In the genomic region with DNA sequence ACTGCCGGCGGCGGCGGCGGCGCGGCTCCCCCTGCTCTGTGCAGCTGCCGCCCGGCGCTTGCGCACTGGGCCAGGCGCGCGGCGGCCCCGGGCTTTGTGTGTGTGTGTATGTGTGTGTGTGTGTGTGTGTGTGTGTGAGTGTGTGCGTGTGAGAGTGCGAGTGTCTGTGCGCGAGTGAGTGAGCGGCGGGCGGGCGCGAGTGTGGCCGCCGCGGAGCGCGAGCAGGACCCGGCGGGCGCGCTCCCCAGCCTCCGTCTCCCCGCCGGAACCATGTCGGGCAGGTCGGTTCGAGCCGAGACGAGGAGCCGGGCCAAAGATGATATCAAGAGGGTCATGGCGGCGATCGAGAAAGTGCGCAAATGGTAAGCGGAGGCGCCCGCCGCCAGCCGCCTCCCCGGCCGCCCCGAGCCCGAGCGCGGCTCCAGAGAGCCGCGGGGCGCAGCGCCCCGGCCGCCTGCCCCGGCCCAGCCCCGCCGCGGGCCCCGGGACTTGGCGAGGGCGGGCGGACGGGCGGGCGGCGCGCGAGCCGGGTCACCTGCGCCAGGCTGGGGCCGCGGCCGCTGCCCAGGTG, we compare ENCODE assay signal across 8 cellular contexts. TPM values are rescaled to one million over a fixed set of nuclear protein-coding genes. Genes with fewer than 3 reads are reported as not detected.
DNase-seq lines count a peak whose midpoint lies in the region; ATAC-seq and TF ChIP-seq lines count a peak whose summit lies in the region.

A gene (plus strand): TSS at position 63 of the 571 bp plus-strand sequence. CDS start 208 bp downstream, at position 271.

- ATAC-seq in left cardiac atrium (peak; percentile 76 to 77), HG03469 (IDR thresholded peaks at IDR 0.05; ENCODE audit: unreplicated experiment) (no peak)

- H3K79me2 ChIP-seq in KMS-11 (ENCODE audit: insufficient read depth, low read depth) = no peaks in the 10 kb centered on the region

- H3K27ac ChIP-seq in KMS-11 (no peak within 1 kb of the TSS), vagina (peak within 1 kb of the TSS; percentile 89)

- DNase-seq in ELR (ENCODE audit: low read depth) (peak; percentile 64), SK-N-DZ (ENCODE audit: low spot score) (peak; percentile 62), amniotic epithelial cell (ENCODE audit: low read depth) (peak; percentile 67), left cardiac atrium (peak; percentile 70), pons (ENCODE audit: low spot score) (peak; percentile 65), vagina (ENCODE audit: extremely low spot score in 2 of 2) (no peak)

- H3K36me3 ChIP-seq in KMS-11 (ENCODE audit: insufficient read depth) = no peaks in the 10 kb centered on the region
- H3K36me3 ChIP-seq in vagina = no peaks in the 10 kb centered on the region

- intact Hi-C loops in left cardiac atrium (cut with DNase I) = loop anchor here in 1 of 2 donors (2.0 kb wide), 1 partner anchor 57 kb away; a partner anchor contains a TSS
- intact Hi-C loops in vagina (cut with DNase I) = loop anchor here (5.0 to 10.0 kb wide), 2 partner anchors 107 to 1185 kb away; a partner anchor contains a TSS

- H3K4me1 ChIP-seq in KMS-11 (ENCODE audit: low read depth, poor library complexity, severe bottlenecking) = no peaks in the 10 kb centered on the region
- H3K4me1 ChIP-seq in vagina = peaks cover 30% of the 10 kb centered on the region

- TF ChIP-seq POLR2A in vagina (IDR thresholded peaks at IDR 0.05) = peak in 1 of 2 donors; percentile 30

- H3K9me3 ChIP-seq in vagina = no peaks in the 10 kb centered on the region

- peak within 1 kb of the TSS; percentile 25; the same call in 1 of the 2 replicates for H3K4me2 ChIP-seq in KMS-11

- TF ChIP-seq CTCF in KMS-11 (conservative IDR thresholded peaks at IDR 0.05; ENCODE audit: low read depth, low read length) (no peak), vagina (IDR thresholded peaks at IDR 0.05) (no peak)

- peak within 1 kb of the TSS; percentile 44 for H2AFZ ChIP-seq in KMS-11 (ENCODE audit: low read depth)

- no peak within 1 kb of the TSS for H3K4me3 ChIP-seq in KMS-11 (IDR thresholded peaks at IDR 0.05; ENCODE audit: insufficient read depth, low read depth, low read length)
- H3K4me3 ChIP-seq in vagina = peak within 1 kb of the TSS; percentile 70 to 87

- H3K27me3 ChIP-seq in KMS-11 (ENCODE audit: insufficient read depth, low read depth) (no peaks in the 10 kb centered on the region; the same call in 1 of the 2 replicates), vagina (no peaks in the 10 kb centered on the region)

- H4K20me1 ChIP-seq in KMS-11 (ENCODE audit: insufficient read depth) = no peaks in the 10 kb centered on the region

- H3K9ac ChIP-seq in KMS-11 = no peak within 1 kb of the TSS; the same call in 1 of the 2 replicates

RNA-seq across cellular contexts. Expression of the gene that starts here (rescaled TPM):
- 57.4 and 60.7 TPM in 2 replicates for polyA plus RNA-seq in SK-N-DZ (2014; cell fraction: cytosol; rRNA removed)
- 21.8 and 23.0 TPM in 2 replicates for polyA plus RNA-seq in SK-N-DZ (2014; cell fraction: nucleus; rRNA removed)
- total RNA-seq in left cardiac atrium (10 to 100 TPM in 1 of 2 donors, 1 to 10 TPM in 1; 9.8 to 11.3 TPM), vagina (8.1 TPM)

Comparison
In these comparisons a context has a peak if more than half of its experiments do, and no peak if none do; other contexts are left out.
1. DNase-seq: peak in ELR (single experiment), SK-N-DZ (single experiment), amniotic epithelial cell (single experiment), left cardiac atrium (single experiment) and pons (single experiment); none in vagina (0 of 2).